18 cellular contexts compared by ENCODE assay signal in the genomic region with DNA sequence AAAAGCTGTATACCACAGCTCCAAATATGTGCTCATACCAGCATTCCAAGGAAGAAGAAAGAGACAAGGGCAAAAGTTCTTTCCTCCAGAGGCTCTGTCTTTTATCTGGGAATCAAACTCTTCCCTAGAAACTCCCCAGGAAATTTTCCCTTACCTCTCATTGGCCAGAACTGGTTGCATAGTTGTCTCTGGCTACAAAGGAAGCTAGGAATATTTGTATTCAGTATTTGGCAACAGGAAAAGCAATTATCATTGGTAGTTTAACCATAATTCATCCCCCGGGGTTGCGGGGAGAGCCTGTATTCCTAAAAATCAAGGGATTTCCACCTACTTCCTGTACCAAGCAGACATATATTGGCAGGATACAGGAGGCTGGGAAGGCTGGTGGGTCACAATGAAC. TPM values are rescaled to one million over a fixed set of nuclear protein-coding genes. Genes with fewer than 3 reads are reported as not detected.
A peak's percentile ranks its signal among the peaks of the same experiment; 100 is the strongest.
DNase-seq lines count a peak whose midpoint lies in the region; TF ChIP-seq lines count a peak whose summit lies in the region.
"Had no signal": no experiment of that assay in that cellular context is flagged by ENCODE, and none has a peak within 500 bp of the region (broad histone marks: within the 10 kb centered on the region; RNA-seq: fewer than 3 reads in every experiment).

No MANE protein-coding gene starts in this region.

- H3K27me3 ChIP-seq in smooth muscle cell (ENCODE audit: low read depth) (no peaks in the 10 kb centered on the region), colonic mucosa (no peaks in the 10 kb centered on the region)

- H3K27ac ChIP-seq in smooth muscle cell (ENCODE audit: low read depth) = no peak overlapping the region
- no peak overlapping the region for H3K27ac ChIP-seq in colonic mucosa

- H3K79me2 ChIP-seq in smooth muscle cell (ENCODE audit: low read depth) = no peaks in the 10 kb centered on the region

- H3K36me3 Mint-ChIP-seq in HFFc6 (ENCODE audit: low read depth) = no peaks in the 10 kb centered on the region
- H3K36me3 Mint-ChIP-seq in activated T-helper 1 cell treated with anti-CD3 and anti-CD28 coated beads, Interleukin-12 subunit alpha, Interleukin-12 subunit beta, Interleukin-2, Interleukin-4 antibody, amounts not matched to agents 30 ng/mL and 10 ng/mL and 1 ng/mL, durations not matched to agents 14 hours and 24 hours and 36 hours (ENCODE audit: low read depth) = no peaks in the 10 kb centered on the region
- H3K36me3 Mint-ChIP-seq: IgD-negative memory B cell had no signal

- WGBS in smooth muscle cell (ENCODE audit: low lambda C conversion rate) = 68% methylated on average over 2 of the region's 2 CpGs

- no peaks in the 10 kb centered on the region for H3K9me3 Mint-ChIP-seq in HFFc6
- H3K9me3 Mint-ChIP-seq in activated T-helper 1 cell treated with anti-CD3 and anti-CD28 coated beads, Interleukin-12 subunit alpha, Interleukin-12 subunit beta, Interleukin-2, Interleukin-4 antibody, amounts not matched to agents 30 ng/mL and 10 ng/mL and 1 ng/mL, durations not matched to agents 14 hours and 24 hours and 36 hours = no peaks in the 10 kb centered on the region
- H3K9me3 Mint-ChIP-seq: H9, IgD-negative memory B cell had no signal

- H3K9ac ChIP-seq in smooth muscle cell (ENCODE audit: low read depth) (no peak overlapping the region), colonic mucosa (ENCODE audit: low read depth in 2 of 2, low read length in 2 of 2) (no peak overlapping the region)

- peaks cover 1% of the 10 kb centered on the region; the same call in 1 of the 2 replicates for H3K27me3 Mint-ChIP-seq in HFFc6 (ENCODE audit: insufficient read depth)
- peaks cover 22% of the 10 kb centered on the region for H3K27me3 Mint-ChIP-seq in activated T-helper 1 cell treated with anti-CD3 and anti-CD28 coated beads, Interleukin-12 subunit alpha, Interleukin-12 subunit beta, Interleukin-2, Interleukin-4 antibody, amounts not matched to agents 30 ng/mL and 10 ng/mL and 1 ng/mL, durations not matched to agents 14 hours and 24 hours and 36 hours (ENCODE audit: insufficient read depth)

- peak overlapping the region; percentile 9 for H2AFZ ChIP-seq in smooth muscle cell (ENCODE audit: low read depth)

- no peaks in the 10 kb centered on the region for H4K20me1 ChIP-seq in smooth muscle cell (ENCODE audit: low read depth)

- no peak overlapping the region for H3K4me3 Mint-ChIP-seq in HFFc6
- H3K4me3 Mint-ChIP-seq in activated T-helper 1 cell treated with anti-CD3 and anti-CD28 coated beads, Interleukin-12 subunit alpha, Interleukin-12 subunit beta, Interleukin-2, Interleukin-4 antibody, amounts not matched to agents 30 ng/mL and 10 ng/mL and 1 ng/mL, durations not matched to agents 14 hours and 24 hours and 36 hours = no peak overlapping the region
- H3K4me3 Mint-ChIP-seq: H9, IgD-negative memory B cell had no signal

- no peak overlapping the region for H3K4me2 ChIP-seq in smooth muscle cell

- H3F3A ChIP-seq in smooth muscle cell (ENCODE audit: low read depth) = no peaks in the 10 kb centered on the region

- no peaks in the 10 kb centered on the region for H3K4me1 ChIP-seq in smooth muscle cell (ENCODE audit: low read depth)
- H3K4me1 ChIP-seq in colonic mucosa = no peaks in the 10 kb centered on the region

- intact Hi-C loops in colonic mucosa (cut with DNase I) = no loop called here
- intact Hi-C loops in activated T-helper 1 cell treated with anti-CD3 and anti-CD28 coated beads, Interleukin-12 subunit alpha, Interleukin-12 subunit beta, Interleukin-2, Interleukin-4 antibody, amounts not matched to agents 30 ng/mL and 10 ng/mL and 1 ng/mL, durations not matched to agents 14 hours and 24 hours and 36 hours (cut with micrococcal nuclease) = no loop called here

- peak overlapping the region; percentile 38; the same call in 1 of the 2 replicates for H3K27ac Mint-ChIP-seq in HFFc6
- H3K27ac Mint-ChIP-seq in activated T-helper 1 cell treated with anti-CD3 and anti-CD28 coated beads, Interleukin-12 subunit alpha, Interleukin-12 subunit beta, Interleukin-2, Interleukin-4 antibody, amounts not matched to agents 30 ng/mL and 10 ng/mL and 1 ng/mL, durations not matched to agents 14 hours and 24 hours and 36 hours = no peak overlapping the region
- H3K27ac Mint-ChIP-seq: H9 had no signal

- DNase-seq in HFFc6 (peak; percentile 56), astrocyte of the hippocampus (ENCODE audit: low read depth, low spot score) (peak; percentile 36), fibroblast of villous mesenchyme (ENCODE audit: low read depth) (peak; percentile 74), smooth muscle cell (lab: John Stamatoyannopoulos, UW; ENCODE audit: unreplicated experiment) (no peak), colonic mucosa (no peak), GDM1 (lab: John Stamatoyannopoulos, UW) (no peak)
- DNase-seq in activated T-helper 1 cell treated with anti-CD3 and anti-CD28 coated beads, Interleukin-12 subunit alpha, Interleukin-12 subunit beta, Interleukin-2, Interleukin-4 antibody, amounts not matched to agents 30 ng/mL and 10 ng/mL and 1 ng/mL, durations not matched to agents 14 hours and 24 hours and 36 hours (ENCODE audit: low spot score) = no peak
- DNase-seq: ACHN, AML-193, Calu3, DMS53, H9, Kasumi-1, NCI-H1105 treated with DMSO at 0.1 percent for 48 hours, NCI-H187 treated with DMSO at 0.1 percent for 48 hours, NCI-H446, RPMI8226 had no signal

- H3K36me3 ChIP-seq in smooth muscle cell (ENCODE audit: low read depth) = no peaks in the 10 kb centered on the region
- H3K36me3 ChIP-seq in colonic mucosa = no peaks in the 10 kb centered on the region

- H3K9me3 ChIP-seq in smooth muscle cell (replicated peaks; ENCODE audit: low read depth) (no peaks in the 10 kb centered on the region), colonic mucosa (no peaks in the 10 kb centered on the region)

- H3K4me3 ChIP-seq in fibroblast of villous mesenchyme (ENCODE audit: low read depth, low read length) = no peak overlapping the region
- H3K4me3 ChIP-seq in smooth muscle cell = no peak overlapping the region
- no peak overlapping the region for H3K4me3 ChIP-seq in colonic mucosa

- no peak for TF ChIP-seq CTCF in HFFc6 (IDR thresholded peaks at IDR 0.05)
- no peak for TF ChIP-seq CTCF in fibroblast of villous mesenchyme (IDR thresholded peaks at IDR 0.05; ENCODE audit: insufficient read depth, low read depth, low read length)
- no peak for TF ChIP-seq CTCF in smooth muscle cell (IDR thresholded peaks at IDR 0.05; ENCODE audit: borderline replicate concordance, insufficient read depth, poor library complexity, severe bottlenecking)
- TF ChIP-seq CTCF in colonic mucosa (IDR thresholded peaks at IDR 0.05) = no peak

- H3K4me1 Mint-ChIP-seq in HFFc6 (ENCODE audit: low read depth) = peaks cover 12% of the 10 kb centered on the region
- no peaks in the 10 kb centered on the region for H3K4me1 Mint-ChIP-seq in activated T-helper 1 cell treated with anti-CD3 and anti-CD28 coated beads, Interleukin-12 subunit alpha, Interleukin-12 subunit beta, Interleukin-2, Interleukin-4 antibody, amounts not matched to agents 30 ng/mL and 10 ng/mL and 1 ng/mL, durations not matched to agents 14 hours and 24 hours and 36 hours (ENCODE audit: low read depth)
- H3K4me1 Mint-ChIP-seq: H9, IgD-negative memory B cell had no signal

RNA-seq across cellular contexts. Expression of gene ZFTA, which starts 10.5 kb away (rescaled TPM):
- total RNA-seq in HFFc6 (2021; fragmentation: NEBNext Ultra II Directional; extraction: Animal tissue kit (Norgen Biotek cat#: 25700)) = 10 to 100 TPM; 18.4 to 21.0 (median 19.5) TPM
- total RNA-seq in fibroblast of villous mesenchyme = 12.2 and 16.0 TPM in 2 replicates
- total RNA-seq in smooth muscle cell = 14.9 and 15.7 TPM in 2 replicates
- polyA plus RNA-seq in smooth muscle cell = 11.0 and 11.1 TPM in 2 replicates
- 1 to 10 TPM; 4.8 to 7.0 TPM for total RNA-seq in colonic mucosa
- 3.8 and 5.3 TPM in 2 replicates for total RNA-seq in activated T-helper 1 cell treated with anti-CD3 and anti-CD28 coated beads, Interleukin-12 subunit alpha, Interleukin-12 subunit beta, Interleukin-2, Interleukin-4 antibody, amounts not matched to agents 30 ng/mL and 10 ng/mL and 1 ng/mL, durations not matched to agents 14 hours and 24 hours and 36 hours

RNA-seq across cellular contexts. Expression of gene SPINDOC, which starts 34.2 kb away (rescaled TPM):
- total RNA-seq in HFFc6 (2021; fragmentation: NEBNext Ultra II Directional; extraction: Animal tissue kit (Norgen Biotek cat#: 25700)) = 10 to 100 TPM; 24.7 to 31.7 (median 29.5) TPM
- total RNA-seq in fibroblast of villous mesenchyme (24.2 and 25.4 TPM in 2 replicates), smooth muscle cell (13.6 and 15.3 TPM in 2 replicates), colonic mucosa (10 to 100 TPM in 1 of 2 donors, 1 to 10 TPM in 1; 9.3 to 11.8 TPM)
- 12.1 and 13.7 TPM in 2 replicates for polyA plus RNA-seq in smooth muscle cell
- total RNA-seq in activated T-helper 1 cell treated with anti-CD3 and anti-CD28 coated beads, Interleukin-12 subunit alpha, Interleukin-12 subunit beta, Interleukin-2, Interleukin-4 antibody, amounts not matched to agents 30 ng/mL and 10 ng/mL and 1 ng/mL, durations not matched to agents 14 hours and 24 hours and 36 hours = 60.0 and 64.3 TPM in 2 replicates

RNA-seq across cellular contexts. Expression of gene MARK2, which starts 59.9 kb away (rescaled TPM):
- total RNA-seq in HFFc6 (2021; fragmentation: NEBNext Ultra II Directional; extraction: Animal tissue kit (Norgen Biotek cat#: 25700)) = 10 to 100 TPM; 26.4 to 29.9 (median 27.9) TPM
- total RNA-seq in fibroblast of villous mesenchyme = 14.5 and 16.4 TPM in 2 replicates
- total RNA-seq in smooth muscle cell = 14.2 and 16.9 TPM in 2 replicates
- polyA plus RNA-seq in smooth muscle cell = 23.3 and 32.4 TPM in 2 replicates
- 10 to 100 TPM; 86.8 to 96.8 TPM for total RNA-seq in colonic mucosa
- 44.7 and 46.0 TPM in 2 replicates for total RNA-seq in activated T-helper 1 cell treated with anti-CD3 and anti-CD28 coated beads, Interleukin-12 subunit alpha, Interleukin-12 subunit beta, Interleukin-2, Interleukin-4 antibody, amounts not matched to agents 30 ng/mL and 10 ng/mL and 1 ng/mL, durations not matched to agents 14 hours and 24 hours and 36 hours

Comparison
In these comparisons a context has a peak if more than half of its experiments do, and no peak if none do; other contexts are left out.
1. DNase-seq: peak in HFFc6 (single experiment), astrocyte of the hippocampus (single experiment) and fibroblast of villous mesenchyme (single experiment); none in smooth muscle cell (single experiment), colonic mucosa (single experiment), activated T-helper 1 cell treated with anti-CD3 and anti-CD28 coated beads, Interleukin-12 subunit alpha, Interleukin-12 subunit beta, Interleukin-2, Interleukin-4 antibody, amounts not matched to agents 30 ng/mL and 10 ng/mL and 1 ng/mL, durations not matched to agents 14 hours and 24 hours and 36 hours (single experiment) and GDM1 (single experiment).